In genomic region chr18:11689972-11690570, GRCh38 we compare ENCODE assay signal across 9 cellular contexts. TPM values are rescaled to one million over a fixed set of nuclear protein-coding genes. Genes with fewer than 3 reads are reported as not detected.
A peak's percentile ranks its signal among the peaks of the same experiment; 100 is the strongest.
DNase-seq lines count a peak whose midpoint lies in the region; ATAC-seq, FAIRE-seq and TF ChIP-seq lines count a peak whose summit lies in the region.
"Had no signal": no experiment of that assay in that cellular context is flagged by ENCODE, and none has a peak within 500 bp of the region (broad histone marks: within the 10 kb centered on the region; RNA-seq: fewer than 3 reads in every experiment).

No MANE protein-coding gene starts in this region.

- H3K27ac Mint-ChIP-seq in neural crest cell (ENCODE audit: unreplicated experiment): peak overlapping the region; percentile 35

- peaks cover 5 to 21% of the 10 kb centered on the region in 2 experiments for H3K27me3 ChIP-seq in endothelial cell of umbilical vein (ENCODE audit: control insufficient read depth in 2 of 2, insufficient read depth in 2 of 2, low read length in 2 of 2)

- intact Hi-C loops in endothelial cell of umbilical vein (cut with micrococcal nuclease): loop anchor here (1.0 to 10.0 kb wide), 2 partner anchors 55 to 257 kb away; no protein-coding TSS in a partner anchor

- CTCF ChIA-PET in endothelial cell of umbilical vein (lab: Charles Lee): interaction anchor here (1.0 to 1.1 kb wide), 2 partner anchors 13 to 38 kb away, joined by 3 read pairs; no protein-coding TSS in a partner anchor

- H3K9me3 ChIP-seq in endothelial cell of umbilical vein (replicated peaks; ENCODE audit: control insufficient read depth, insufficient read depth, low read length): no peaks in the 10 kb centered on the region

- in situ Hi-C loops in ACHN (cut with HindIII; ENCODE audit: low pct_ligation_motif_present, low pct_unique_long_range_greater_than_20kb, low sequenced_read_pairs): no loop called here

- peaks cover 14% of the 10 kb centered on the region for H3K27me3 Mint-ChIP-seq in neural crest cell (ENCODE audit: low read depth)

- TF ChIP-seq POLR2A in endothelial cell of umbilical vein (IDR thresholded peaks at IDR 0.05; ENCODE audit: low read depth, low read length): no peak

- H3K4me3 ChIP-seq in endothelial cell of umbilical vein (replicated peaks in 1 of 3; ENCODE audit: insufficient read depth in 1 of 3, low read depth in 1 of 3, low read length in 3 of 3): no peak overlapping the region

- FAIRE-seq in endothelial cell of umbilical vein (lab: Jason Lieb, UNC): no peak

- peaks cover 11% of the 10 kb centered on the region for H3K4me1 ChIP-seq in endothelial cell of umbilical vein (ENCODE audit: control insufficient read depth, extremely low read depth, insufficient read depth, low read length)

- BruUV-seq in endothelial cell of umbilical vein (replicated peaks; lab: Mats Ljungman, UMichigan): no TSS peak

- no peaks in the 10 kb centered on the region for H3K9me3 Mint-ChIP-seq in neural crest cell

- ATAC-seq in HG03025 (IDR thresholded peaks at IDR 0.05; ENCODE audit: low FRiP score, unreplicated experiment): no peak

- H3K9me1 ChIP-seq in endothelial cell of umbilical vein (replicated peaks; ENCODE audit: control insufficient read depth, extremely low read depth, insufficient read depth, low read length): no peaks in the 10 kb centered on the region

- DNase-seq in NOMO-1 (lab: John Stamatoyannopoulos, UW; ENCODE audit: unreplicated experiment in 2 of 2): peak; percentile 4 to 19
- no peak for DNase-seq in NOMO-1 treated with dmso at 0.1 percent for 144 hours (lab: John Stamatoyannopoulos, UW; ENCODE audit: unreplicated experiment)
- peak; percentile 37 for DNase-seq in NCI-H69 (lab: John Stamatoyannopoulos, UW)
- no peak for DNase-seq in endothelial cell of umbilical vein (ENCODE audit: low read depth, low spot score)
- DNase-seq in neural crest cell (ENCODE audit: low read depth, low spot score): no peak
- DNase-seq in ACHN: no peak
- DNase-seq in Ammon's horn (ENCODE audit: low spot score): no peak
- DNase-seq: DND-41 had no signal

- dilution Hi-C loops in endothelial cell of umbilical vein (cut with MboI; ENCODE audit: extremely low pct_ligation_motif_present, low sequenced_read_pairs): no loop called here

- H3K36me3 Mint-ChIP-seq in neural crest cell (ENCODE audit: low read depth): no peaks in the 10 kb centered on the region

- H3K9ac ChIP-seq in endothelial cell of umbilical vein (replicated peaks; ENCODE audit: extremely low read depth, insufficient read depth, low read length): no peak overlapping the region

- TF ChIP-seq CTCF in endothelial cell of umbilical vein (IDR thresholded peaks at IDR 0.05; ENCODE audit: extremely low read depth in 1 of 2, insufficient read depth in 1 of 2, low read depth in 1 of 2, low read length in 2 of 2): no peak
- TF ChIP-seq CTCF in neural crest cell (conservative IDR thresholded peaks at IDR 0.05): no peak

- no peaks in the 10 kb centered on the region for H4K20me1 ChIP-seq in endothelial cell of umbilical vein (replicated peaks; ENCODE audit: control insufficient read depth, extremely low read depth, insufficient read depth, low read length)

- H2AFZ ChIP-seq in endothelial cell of umbilical vein (ENCODE audit: low read depth, low read length): peak overlapping the region; percentile 76

- no peaks in the 10 kb centered on the region for H3K79me2 ChIP-seq in endothelial cell of umbilical vein (ENCODE audit: control insufficient read depth, insufficient read depth, low read length)

- H3K4me2 ChIP-seq in endothelial cell of umbilical vein (ENCODE audit: insufficient read depth, low read length): peak overlapping the region; percentile 59

- H3K4me3 Mint-ChIP-seq in neural crest cell: peak overlapping the region; percentile 94

- no peaks in the 10 kb centered on the region for H3K36me3 ChIP-seq in endothelial cell of umbilical vein (ENCODE audit: control insufficient read depth in 2 of 2, extremely low read depth in 1 of 2, insufficient read depth in 2 of 2, low read length in 2 of 2)

- no peak overlapping the region for H3K27ac ChIP-seq in endothelial cell of umbilical vein (ENCODE audit: insufficient read depth, low read depth, low read length)

- POLR2A ChIA-PET in endothelial cell of umbilical vein (lab: Charles Lee): no interaction called here

- H3K4me1 Mint-ChIP-seq in neural crest cell: peaks cover 8% of the 10 kb centered on the region

TF ChIP-seq in endothelial cell of umbilical vein, 7 proteins besides CTCF, POLR2A, EP300 and RAD21:
- TF ChIP-seq POLR2AphosphoS5 (IDR thresholded peaks at IDR 0.05; ENCODE audit: insufficient read depth, low read depth, low read length): no peak
- TF ChIP-seq EZH2 (IDR thresholded peaks at IDR 0.05; ENCODE audit: borderline replicate concordance, low read depth, low read length, severe bottlenecking): peak; percentile 43

RNA-seq across cellular contexts. Expression of gene GNAL, which starts 1.0 kb away (rescaled TPM):
- 0.65 and 0.73 TPM in 2 replicates for total RNA-seq in endothelial cell of umbilical vein
- 0.03 and 0.07 TPM in 2 replicates for polyA plus RNA-seq in endothelial cell of umbilical vein
- polyA plus RNA-seq in endothelial cell of umbilical vein (2011; cell fraction: cytosol; rRNA removed): 0.01 and 0.03 TPM in 2 replicates
- polyA plus RNA-seq in endothelial cell of umbilical vein (2011; cell fraction: nucleus; rRNA removed): 0.17 TPM in 1 of 2 replicates, not detected in the other
- 0.20 and 0.35 TPM in 2 replicates for polyA plus RNA-seq in endothelial cell of umbilical vein (2012)
- 0.02 and 0.22 TPM in 2 replicates for polyA minus RNA-seq in endothelial cell of umbilical vein
- polyA minus RNA-seq in endothelial cell of umbilical vein (2011; cell fraction: cytosol; rRNA and poly(A)+ RNA removed): 9.2 TPM
- polyA minus RNA-seq in endothelial cell of umbilical vein (2011; cell fraction: nucleus; rRNA and poly(A)+ RNA removed): 0.05 and 0.43 TPM in 2 replicates
- total RNA-seq in neural crest cell: 20.4 and 20.5 TPM in 2 replicates

Comparison
In these comparisons a context has a peak if more than half of its experiments do, and no peak if none do; other contexts are left out.
1. DNase-seq: peak in NOMO-1 (2 of 2) and NCI-H69 (single experiment); none in NOMO-1 treated with dmso at 0.1 percent for 144 hours (single experiment), endothelial cell of umbilical vein (single experiment), neural crest cell (single experiment), ACHN (single experiment) and Ammon's horn (single experiment).
2. RNA of gene GNAL, which starts 1.0 kb away (total RNA-seq): 20.4 to 20.5 TPM in neural crest cell; 0.65 to 0.73 TPM in endothelial cell of umbilical vein; every median in the first group is over 10 times any median in the second.